9 cellular contexts compared by ENCODE assay signal in genomic region chr2:85009019-85009618, GRCh38. TPM values are rescaled to one million over a fixed set of nuclear protein-coding genes. Genes with fewer than 3 reads are reported as not detected.
DNase-seq lines count a peak whose midpoint lies in the region; ATAC-seq and TF ChIP-seq lines count a peak whose summit lies in the region.
"Had no signal": no experiment of that assay in that cellular context is flagged by ENCODE, and none has a peak within 500 bp of the region (broad histone marks: within the 10 kb centered on the region; RNA-seq: fewer than 3 reads in every experiment).

No MANE protein-coding gene starts in this region.

- H3K4me2 ChIP-seq in neural progenitor cell: no peak overlapping the region

- peak overlapping the region; percentile 17 for H3K27ac ChIP-seq in neural progenitor cell

- no peaks in the 10 kb centered on the region for H3K4me1 ChIP-seq in neural progenitor cell

- peaks cover 77% of the 10 kb centered on the region for H3K4me1 Mint-ChIP-seq in activated T-cell treated with anti-CD3 and anti-CD28 coated beads, Interleukin-2, amount 50 U/mL, for 24 hours (ENCODE audit: low read depth)
- peaks cover 51% of the 10 kb centered on the region for H3K4me1 Mint-ChIP-seq in activated T-helper 2 cell treated with anti-CD3 and anti-CD28 coated beads, Interferon-gamma antibody, Interleukin-2, Interleukin-4, amounts not matched to agents 10 μg/mL and 5 μg/mL and 100 μg/mL, durations not matched to agents 14 hours and 24 hours and 36 hours (ENCODE audit: low read depth)
- H3K4me1 Mint-ChIP-seq in neural progenitor cell: peaks cover 11% of the 10 kb centered on the region

- no peaks in the 10 kb centered on the region for H3K27me3 Mint-ChIP-seq in activated T-cell treated with anti-CD3 and anti-CD28 coated beads, Interleukin-2, amount 50 U/mL, for 24 hours
- no peaks in the 10 kb centered on the region for H3K27me3 Mint-ChIP-seq in activated T-helper 2 cell treated with anti-CD3 and anti-CD28 coated beads, Interferon-gamma antibody, Interleukin-2, Interleukin-4, amounts not matched to agents 10 μg/mL and 5 μg/mL and 100 μg/mL, durations not matched to agents 14 hours and 24 hours and 36 hours (ENCODE audit: low read depth)
- no peaks in the 10 kb centered on the region for H3K27me3 Mint-ChIP-seq in neural progenitor cell (ENCODE audit: insufficient read depth, low read depth)

- H2AFZ ChIP-seq in neural progenitor cell (replicated peaks): no peak overlapping the region

- no peak for TF ChIP-seq CTCF in neural progenitor cell (IDR thresholded peaks at IDR 0.05)

- no peak for DNase-seq in activated T-cell treated with anti-CD3 and anti-CD28 coated beads, Interleukin-2, amount 50 U/mL, for 24 hours
- DNase-seq in activated T-cell treated with anti-CD3 and anti-CD28 coated beads for 4 hours (no peak), MV-4-11 (lab: John Stamatoyannopoulos, UW) (peak; percentile 86), neural progenitor cell (ENCODE audit: low spot score) (no peak), Right ventricle myocardium superior (no peak), left colon (no peak)
- DNase-seq in activated T-helper 2 cell treated with anti-CD3 and anti-CD28 coated beads, Interferon-gamma antibody, Interleukin-2, Interleukin-4, amounts not matched to agents 10 μg/mL and 5 μg/mL and 100 μg/mL, durations not matched to agents 14 hours and 24 hours and 36 hours (ENCODE audit: low spot score): no peak
- DNase-seq: NCI-H1417 had no signal

- peaks cover 38% of the 10 kb centered on the region for H4K20me1 ChIP-seq in neural progenitor cell (ENCODE audit: low read depth)

- H3K9me3 Mint-ChIP-seq in activated T-cell treated with anti-CD3 and anti-CD28 coated beads, Interleukin-2, amount 50 U/mL, for 24 hours: peaks cover 15% of the 10 kb centered on the region
- peaks cover under 1% of the 10 kb centered on the region for H3K9me3 Mint-ChIP-seq in activated T-helper 2 cell treated with anti-CD3 and anti-CD28 coated beads, Interferon-gamma antibody, Interleukin-2, Interleukin-4, amounts not matched to agents 10 μg/mL and 5 μg/mL and 100 μg/mL, durations not matched to agents 14 hours and 24 hours and 36 hours
- peaks cover 17% of the 10 kb centered on the region for H3K9me3 Mint-ChIP-seq in neural progenitor cell

- peak overlapping the region; percentile 3 for H3K4me3 Mint-ChIP-seq in activated T-cell treated with anti-CD3 and anti-CD28 coated beads, Interleukin-2, amount 50 U/mL, for 24 hours
- H3K4me3 Mint-ChIP-seq in activated T-helper 2 cell treated with anti-CD3 and anti-CD28 coated beads, Interferon-gamma antibody, Interleukin-2, Interleukin-4, amounts not matched to agents 10 μg/mL and 5 μg/mL and 100 μg/mL, durations not matched to agents 14 hours and 24 hours and 36 hours (ENCODE audit: low read depth): no peak overlapping the region
- H3K4me3 Mint-ChIP-seq in neural progenitor cell: no peak overlapping the region

- peaks cover 63% of the 10 kb centered on the region for H3K36me3 Mint-ChIP-seq in activated T-cell treated with anti-CD3 and anti-CD28 coated beads, Interleukin-2, amount 50 U/mL, for 24 hours (ENCODE audit: low read depth)
- H3K36me3 Mint-ChIP-seq in activated T-helper 2 cell treated with anti-CD3 and anti-CD28 coated beads, Interferon-gamma antibody, Interleukin-2, Interleukin-4, amounts not matched to agents 10 μg/mL and 5 μg/mL and 100 μg/mL, durations not matched to agents 14 hours and 24 hours and 36 hours (ENCODE audit: low read depth): peaks cover 54% of the 10 kb centered on the region
- peaks cover 41% of the 10 kb centered on the region for H3K36me3 Mint-ChIP-seq in neural progenitor cell

- no peak for ATAC-seq in Right ventricle myocardium superior (ENCODE audit: poor library complexity)
- no peak for ATAC-seq in left colon
- no peak for ATAC-seq in HG02870 (IDR thresholded peaks at IDR 0.05; ENCODE audit: unreplicated experiment)

- peak overlapping the region; percentile 87 for H3K27ac Mint-ChIP-seq in activated T-cell treated with anti-CD3 and anti-CD28 coated beads, Interleukin-2, amount 50 U/mL, for 24 hours
- H3K27ac Mint-ChIP-seq in activated T-helper 2 cell treated with anti-CD3 and anti-CD28 coated beads, Interferon-gamma antibody, Interleukin-2, Interleukin-4, amounts not matched to agents 10 μg/mL and 5 μg/mL and 100 μg/mL, durations not matched to agents 14 hours and 24 hours and 36 hours: peak overlapping the region; percentile 38
- no peak overlapping the region for H3K27ac Mint-ChIP-seq in neural progenitor cell

- intact Hi-C loops in activated T-helper 2 cell treated with anti-CD3 and anti-CD28 coated beads, Interferon-gamma antibody, Interleukin-2, Interleukin-4, amounts not matched to agents 10 μg/mL and 5 μg/mL and 100 μg/mL, durations not matched to agents 14 hours and 24 hours and 36 hours (cut with micrococcal nuclease): no loop called here
- intact Hi-C loops in Right ventricle myocardium superior (cut with DNase I): no loop called here
- intact Hi-C loops in left colon (cut with DNase I, micrococcal nuclease): no loop called here

- H3K4me3 ChIP-seq in neural progenitor cell: no peak overlapping the region

- H3F3A ChIP-seq in neural progenitor cell (ENCODE audit: low read depth): peaks cover 16% of the 10 kb centered on the region

- no peaks in the 10 kb centered on the region for H3K27me3 ChIP-seq in neural progenitor cell

- H3K9me3 ChIP-seq in neural progenitor cell (ENCODE audit: low read depth): no peaks in the 10 kb centered on the region

- no peak overlapping the region for H3K9ac ChIP-seq in neural progenitor cell

- peaks cover 10% of the 10 kb centered on the region for H3K36me3 ChIP-seq in neural progenitor cell

- peaks cover 97% of the 10 kb centered on the region for H3K79me2 ChIP-seq in neural progenitor cell (ENCODE audit: low read depth)

RNA-seq across cellular contexts. Expression of gene KCMF1, which starts 38.2 kb away (rescaled TPM):
- 82.6 and 86.3 TPM in 2 replicates for total RNA-seq in activated T-helper 2 cell treated with anti-CD3 and anti-CD28 coated beads, Interferon-gamma antibody, Interleukin-2, Interleukin-4, amounts not matched to agents 10 μg/mL and 5 μg/mL and 100 μg/mL, durations not matched to agents 14 hours and 24 hours and 36 hours
- total RNA-seq in neural progenitor cell (ENCODE audit: low replicate concordance) (74.0 and 99.7 TPM in 2 replicates), Right ventricle myocardium superior (83.3 TPM), left colon (100 to 1,000 TPM in 1 of 2 donors, 10 to 100 TPM in 1; 67.6 to 101 TPM)
